ENCODE assay signal across 9 cellular contexts in the genomic region with DNA sequence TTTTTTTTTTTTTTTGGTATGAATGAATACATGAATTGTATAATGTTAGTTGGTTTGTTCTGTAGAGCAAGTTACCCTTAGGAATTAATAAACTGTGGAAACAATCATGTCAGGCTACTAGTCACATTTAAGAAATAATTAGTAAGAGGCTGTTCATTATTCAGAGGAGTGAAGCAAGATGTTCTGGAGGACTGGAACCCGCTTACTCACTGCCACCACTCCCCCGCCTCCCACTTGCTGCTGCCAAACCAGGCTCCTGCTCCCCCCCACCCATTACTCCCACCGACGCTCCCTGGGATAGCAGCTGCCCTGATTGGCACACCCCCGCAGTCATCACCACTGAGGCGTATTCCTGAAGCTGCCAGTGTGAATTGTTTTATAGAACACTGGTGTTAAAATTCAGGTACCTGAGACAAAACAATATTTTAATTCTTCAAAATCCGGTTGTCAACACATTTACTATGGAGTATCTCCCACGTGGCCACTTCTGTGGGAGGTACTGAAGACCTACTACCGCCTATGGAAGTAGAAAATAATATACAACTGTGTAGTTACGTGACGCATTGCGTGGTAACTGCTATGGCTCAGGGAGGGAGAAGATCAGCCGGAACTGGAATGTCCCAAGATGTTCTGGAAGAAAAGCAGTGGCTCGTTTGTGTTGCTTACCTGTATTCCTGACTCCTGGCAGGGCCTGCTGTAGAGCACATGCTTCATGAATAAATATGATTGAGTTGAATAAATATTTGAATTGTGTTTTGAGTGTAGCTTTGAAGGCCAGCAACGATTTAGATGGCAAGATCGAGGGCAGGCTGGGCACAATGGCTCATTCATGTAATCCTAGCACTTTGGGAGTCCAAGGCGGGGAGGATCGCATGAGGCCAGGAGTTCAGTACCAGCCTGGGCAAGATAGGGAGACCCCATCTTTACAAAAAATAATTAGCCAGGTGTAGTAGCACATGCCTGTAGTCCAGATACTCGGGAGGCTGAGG. TPM values are rescaled to one million over a fixed set of nuclear protein-coding genes. Genes with fewer than 3 reads are reported as not detected.
DNase-seq lines count a peak whose midpoint lies in the region; ATAC-seq, FAIRE-seq and TF ChIP-seq lines count a peak whose summit lies in the region.
"Had no signal": no experiment of that assay in that cellular context is flagged by ENCODE, and none has a peak within 500 bp of the region (broad histone marks: within the 10 kb centered on the region; RNA-seq: fewer than 3 reads in every experiment).

No MANE protein-coding gene starts in this region.

- intact Hi-C loops in CD4-positive, alpha-beta T cell (cut with DNase I, micrococcal nuclease): loop anchor here (5.0 to 10.0 kb wide), 5 partner anchors 62 to 968 kb away; a partner anchor contains a TSS

- peaks cover 30% of the 10 kb centered on the region for H3K4me1 Mint-ChIP-seq in CD4-positive, alpha-beta T cell (ENCODE audit: low read depth)

- peaks cover 4 to 18% of the 10 kb centered on the region in 2 donors for H3K4me1 ChIP-seq in muscle layer of duodenum (ENCODE audit: control insufficient read depth in 1 of 2, insufficient read depth in 2 of 2, low read length in 2 of 2)

- peak overlapping the region; percentile 91 for H3K27ac Mint-ChIP-seq in CD4-positive, alpha-beta T cell

- no peaks in the 10 kb centered on the region for H3K27me3 ChIP-seq in CD4-positive, alpha-beta T cell (ENCODE audit: control insufficient read depth, insufficient read depth, low read length)
- no peaks in the 10 kb centered on the region for H3K27me3 ChIP-seq in muscle layer of duodenum (ENCODE audit: low read depth, low read length)

- peak overlapping the region; percentile 86 for H3K4me3 Mint-ChIP-seq in CD4-positive, alpha-beta T cell

- TF ChIP-seq CTCF in CD4-positive, alpha-beta T cell (IDR thresholded peaks at IDR 0.05): no peak
- TF ChIP-seq CTCF in NB4 (IDR thresholded peaks at IDR 0.05; ENCODE audit: low read depth, low read length): no peak

- no peak for DNase-seq in CD4-positive, alpha-beta T cell
- DNase-seq in NB4 (ENCODE audit: low read depth) (peak; percentile 35), caudate nucleus (lab: John Stamatoyannopoulos, UW) (peak in 48 of 61 donors; percentile 17 to 95 (median 72)), H54 (ENCODE audit: insufficient read length, low spot score) (no peak), HT-29 (ENCODE audit: low spot score) (no peak), NCI-H1417 (lab: John Stamatoyannopoulos, UW) (no peak)

- CTCF ChIA-PET in CD4-positive, alpha-beta T cell (lab: Charles Lee): no interaction called here

- no peaks in the 10 kb centered on the region for H3K27me3 Mint-ChIP-seq in CD4-positive, alpha-beta T cell

- ATAC-seq in CD4-positive, alpha-beta T cell (ENCODE audit: poor library complexity): no peak
- no peak for ATAC-seq in HG02610 (IDR thresholded peaks at IDR 0.05; ENCODE audit: unreplicated experiment)
- ATAC-seq: mucosa of descending colon had no signal

- H3K4me3 ChIP-seq in NB4 (ENCODE audit: low read depth, low read length) (peak overlapping the region; percentile 71), muscle layer of duodenum (ENCODE audit: low read depth in 1 of 2, low read length in 2 of 2) (peak overlapping the region; percentile 68 to 83)

- H3K9me3 Mint-ChIP-seq in CD4-positive, alpha-beta T cell: no peaks in the 10 kb centered on the region

- no peaks in the 10 kb centered on the region for H3K9me3 ChIP-seq in CD4-positive, alpha-beta T cell (ENCODE audit: control insufficient read depth, low read length)
- H3K9me3 ChIP-seq in muscle layer of duodenum (ENCODE audit: control insufficient read depth in 1 of 2, low read length in 2 of 2): no peaks in the 10 kb centered on the region
- H3K9me3 ChIP-seq: mucosa of descending colon had no signal

- POLR2A ChIA-PET in CD4-positive, alpha-beta T cell (lab: Charles Lee): no interaction called here

- peaks cover 45% of the 10 kb centered on the region for H3K36me3 Mint-ChIP-seq in CD4-positive, alpha-beta T cell (ENCODE audit: low read depth)

- peaks cover 9 to 16% of the 10 kb centered on the region in 2 donors for H3K36me3 ChIP-seq in muscle layer of duodenum (ENCODE audit: control insufficient read depth in 1 of 2, insufficient read depth in 2 of 2, low read length in 2 of 2)

- no peak overlapping the region for H3K27ac ChIP-seq in CD4-positive, alpha-beta T cell (ENCODE audit: low read depth, low read length)
- peak overlapping the region; percentile 64 for H3K27ac ChIP-seq in caudate nucleus (ENCODE audit: low read depth, low read length)
- peak overlapping the region; percentile 77 for H3K27ac ChIP-seq in muscle layer of duodenum (ENCODE audit: low read length)

- no peak for TF ChIP-seq POLR2A in NB4 (IDR thresholded peaks at IDR 0.05; ENCODE audit: extremely low read depth, insufficient read length)
- TF ChIP-seq POLR2A in H54 (IDR thresholded peaks at IDR 0.05; ENCODE audit: low read depth, low read length): no peak

- no peak for FAIRE-seq in H54 (lab: Jason Lieb, UNC)

RNA-seq across cellular contexts. Expression of a gene that starts 1.7 kb away (rescaled TPM):
- total RNA-seq in CD4-positive, alpha-beta T cell: 1 to 10 TPM; 7.3 to 8.5 TPM
- total RNA-seq in HT-29 (2014; rRNA removed; shearing (Covaris generic)): 17.2 and 21.9 TPM in 2 replicates

Comparison
In these comparisons a context has a peak if more than half of its experiments do, and no peak if none do; other contexts are left out.
1. DNase-seq: peak in NB4 (single experiment) and caudate nucleus (48 of 61); none in CD4-positive, alpha-beta T cell (0 of 10), H54 (single experiment), HT-29 (single experiment) and NCI-H1417 (0 of 3).